In the genomic region with DNA sequence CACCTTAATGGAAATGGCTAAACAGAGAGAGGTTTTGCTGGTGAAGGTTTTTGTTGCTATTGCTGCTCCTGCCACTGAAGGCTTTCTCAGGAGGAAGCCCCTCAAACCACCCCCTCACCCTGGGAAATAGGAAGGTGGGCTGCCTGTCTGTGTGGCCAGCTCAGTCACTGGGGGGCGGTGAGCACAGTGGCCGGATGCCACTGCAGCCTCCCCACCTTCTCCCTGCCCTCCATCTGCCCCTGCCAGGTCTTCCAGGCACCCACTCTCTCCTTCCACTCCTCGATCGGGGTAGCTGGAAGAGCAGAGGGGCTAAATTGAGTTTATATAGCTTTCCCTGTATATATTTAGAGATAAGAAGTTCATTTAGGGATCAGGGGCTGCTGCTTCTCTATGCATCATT, we compare ENCODE assay signal across 19 cellular contexts.
"Had no signal": no experiment of that assay in that cellular context is flagged by ENCODE, and none has a peak within 500 bp of the region (broad histone marks: within the 10 kb centered on the region; RNA-seq: fewer than 3 reads in every experiment).

No MANE protein-coding gene starts in this region.

- DNase-seq: activated CD4-positive, alpha-beta T cell treated with anti-CD3 and anti-CD28 coated beads, Interleukin-2, amount 50 U/mL, for 48 hours; activated T-cell treated with anti-CD3 and anti-CD28 coated beads, Interleukin-2, amount 50 U/mL, for 24 hours; aorta; caudate nucleus; dermis blood vessel endothelial cell; effector CD8-positive, alpha-beta T cell; foreskin melanocyte; immature natural killer cell; left lung; naive thymus-derived CD8-positive, alpha-beta T cell; stimulated activated CD4-positive, alpha-beta T cell treated with anti-CD3 and anti-CD28 coated beads, Interleukin-12 subunit alpha, Interleukin-12 subunit beta, amount 100 ng/mL, for 4 hours; stimulated activated CD4-positive, alpha-beta T cell treated with anti-CD3 and anti-CD28 coated beads, Interleukin-4, amount 100 ng/mL, for 4 hours; stimulated activated naive CD8-positive, alpha-beta T cell treated with anti-CD3 and anti-CD28 coated beads, Interleukin-15, Interleukin-2, amounts not matched to agents 100 U/mL and 50 U/mL, for 24 hours; T-helper 1 cell; T-helper 9 cell; upper lobe of left lung had no signal

- H3K27ac ChIP-seq: left lung, prostate gland, upper lobe of left lung had no signal

- H3K4me3 ChIP-seq: left lung, lung, prostate gland, upper lobe of left lung had no signal

- ATAC-seq: activated naive CD4-positive, alpha-beta T cell treated with anti-CD3 and anti-CD28 coated beads, Interleukin-2, amount 50 U/mL, for 72 hours; left lung; naive thymus-derived CD8-positive, alpha-beta T cell; stimulated activated naive CD8-positive, alpha-beta T cell treated with anti-CD3 and anti-CD28 coated beads, Interleukin-15, Interleukin-2, amounts not matched to agents 100 U/mL and 50 U/mL, for 24 hours had no signal

- H3K4me1 ChIP-seq: left lung, prostate gland had no signal

- H3K36me3 ChIP-seq: left lung, prostate gland, upper lobe of left lung had no signal

- H3K9me3 ChIP-seq: left lung, prostate gland, upper lobe of left lung had no signal
